8 cellular contexts compared by ENCODE assay signal in genomic region chr11:47249378-47249715, GRCh38. TPM values are rescaled to one million over a fixed set of nuclear protein-coding genes. Genes with fewer than 3 reads are reported as not detected.
DNase-seq lines count a peak whose midpoint lies in the region; ATAC-seq and TF ChIP-seq lines count a peak whose summit lies in the region.

No MANE protein-coding gene starts in this region.

- peak overlapping the region; percentile 64 to 73 (median 68) for H3K4me3 ChIP-seq in upper lobe of left lung

- TF ChIP-seq CTCF in brain (conservative IDR thresholded peaks at IDR 0.05) (no peak), upper lobe of left lung (IDR thresholded peaks at IDR 0.05) (no peak)

- H3K27me3 ChIP-seq in upper lobe of left lung, result no peaks in the 10 kb centered on the region

- no peaks in the 10 kb centered on the region for H3K27me3 Mint-ChIP-seq in activated naive CD4-positive, alpha-beta T cell treated with anti-CD3 and anti-CD28 coated beads for 36 hours (ENCODE audit: low read depth)
- H3K27me3 Mint-ChIP-seq in brain, result peaks cover 5% of the 10 kb centered on the region
- no peaks in the 10 kb centered on the region for H3K27me3 Mint-ChIP-seq in memory B cell

- peak overlapping the region; percentile 79 to 92 (median 92) for H3K27ac ChIP-seq in upper lobe of left lung

- CTCF ChIA-PET in activated naive CD4-positive, alpha-beta T cell treated with anti-CD3 and anti-CD28 coated beads for 36 hours (lab: Charles Lee), result interaction anchor here (0.6 to 3.1 kb wide), 8 partner anchors 9 to 307 kb away, joined by 3 to 23 read pairs (median 5); partner anchors contain the start of genes ARFGAP2 and NR1H3

- H3K9me3 ChIP-seq in upper lobe of left lung, result no peaks in the 10 kb centered on the region

- ATAC-seq in memory B cell (ENCODE audit: low read depth) (no peak), upper lobe of left lung (ENCODE audit: low FRiP score in 2 of 2) (no peak)

- peaks cover 27 to 40% (median 31%) of the 10 kb centered on the region in 4 donors for H3K4me1 ChIP-seq in upper lobe of left lung

- WGBS in upper lobe of left lung, 2 donors, result 56 to 62% methylated on average over 3 of the region's 3 CpGs

- peak overlapping the region; percentile 99 for H3K4me3 Mint-ChIP-seq in activated naive CD4-positive, alpha-beta T cell treated with anti-CD3 and anti-CD28 coated beads for 36 hours
- H3K4me3 Mint-ChIP-seq in brain (peak overlapping the region; percentile 98 to 100 (median 99)), memory B cell (peak overlapping the region; percentile 95)

- intact Hi-C loops in activated naive CD4-positive, alpha-beta T cell treated with anti-CD3 and anti-CD28 coated beads for 36 hours (cut with micrococcal nuclease), result no loop called here

- no peak for TF ChIP-seq EP300 in upper lobe of left lung (IDR thresholded peaks at IDR 0.05)

- peaks cover 24% of the 10 kb centered on the region for H3K4me1 Mint-ChIP-seq in activated naive CD4-positive, alpha-beta T cell treated with anti-CD3 and anti-CD28 coated beads for 36 hours (ENCODE audit: low read depth)
- peaks cover 50% of the 10 kb centered on the region for H3K4me1 Mint-ChIP-seq in brain
- H3K4me1 Mint-ChIP-seq in memory B cell, result peaks cover 11% of the 10 kb centered on the region

- H3K9me3 Mint-ChIP-seq in activated naive CD4-positive, alpha-beta T cell treated with anti-CD3 and anti-CD28 coated beads for 36 hours, result no peaks in the 10 kb centered on the region
- H3K9me3 Mint-ChIP-seq in brain (no peaks in the 10 kb centered on the region), memory B cell (no peaks in the 10 kb centered on the region)

- H3K36me3 ChIP-seq in upper lobe of left lung, result peaks cover 0 to 19% (median 14%) of the 10 kb centered on the region in 4 donors

- peak overlapping the region; percentile 97 for H3K27ac Mint-ChIP-seq in activated naive CD4-positive, alpha-beta T cell treated with anti-CD3 and anti-CD28 coated beads for 36 hours
- H3K27ac Mint-ChIP-seq in brain, result peak overlapping the region; percentile 100
- peak overlapping the region; percentile 96 for H3K27ac Mint-ChIP-seq in memory B cell

- no peak for DNase-seq in activated naive CD4-positive, alpha-beta T cell treated with anti-CD3 and anti-CD28 coated beads for 36 hours
- DNase-seq in activated naive CD4-positive, alpha-beta T cell (lab: John Stamatoyannopoulos, UW), result no peak
- DNase-seq in memory B cell (ENCODE audit: low spot score in 2 of 2) (no peak), upper lobe of left lung (no peak), NCI-H1417 treated with DMSO at 0.1 percent for 48 hours (lab: John Stamatoyannopoulos, UW) (no peak), NCI-H345 treated with DMSO at 0.1 percent for 48 hours (lab: John Stamatoyannopoulos, UW; ENCODE audit: unreplicated experiment) (no peak)
- no peak for DNase-seq in activated CD8-positive, alpha-beta memory T cell treated with anti-CD3 and anti-CD28 coated beads, Interleukin-2, amount 50 U/mL, for 4 hours

- TF ChIP-seq POLR2A in upper lobe of left lung (IDR thresholded peaks at IDR 0.05), result no peak

- peaks cover 7% of the 10 kb centered on the region for H3K36me3 Mint-ChIP-seq in activated naive CD4-positive, alpha-beta T cell treated with anti-CD3 and anti-CD28 coated beads for 36 hours (ENCODE audit: low read depth)
- H3K36me3 Mint-ChIP-seq in brain, result peaks cover 11% of the 10 kb centered on the region
- peaks cover 2% of the 10 kb centered on the region for H3K36me3 Mint-ChIP-seq in memory B cell

RNA-seq across cellular contexts. Expression of gene ACP2, which starts 0.7 kb away (rescaled TPM):
- 1 to 10 TPM; 8.0 to 9.3 TPM for total RNA-seq in activated naive CD4-positive, alpha-beta T cell treated with anti-CD3 and anti-CD28 coated beads for 36 hours
- polyA plus RNA-seq in brain (ENCODE audit: insufficient read depth, low read depth, low replicate concordance), result 25.9 TPM
- total RNA-seq in upper lobe of left lung, result 10 to 100 TPM; 37.0 to 78.6 (median 46.5) TPM

RNA-seq across cellular contexts. Expression of gene NR1H3, which starts 8.4 kb away (rescaled TPM):
- 10 to 100 TPM; 10.4 to 11.3 TPM for total RNA-seq in activated naive CD4-positive, alpha-beta T cell treated with anti-CD3 and anti-CD28 coated beads for 36 hours
- polyA plus RNA-seq in brain (ENCODE audit: insufficient read depth, low read depth, low replicate concordance), result 14.3 TPM
- 100 to 1,000 TPM in 2 of 6 donors, 10 to 100 TPM in 4; 37.3 to 367 (median 49.2) TPM for total RNA-seq in upper lobe of left lung

RNA-seq across cellular contexts. Expression of gene MADD, which starts 20.6 kb away (rescaled TPM):
- 10 to 100 TPM; 49.9 to 52.2 TPM for total RNA-seq in activated naive CD4-positive, alpha-beta T cell treated with anti-CD3 and anti-CD28 coated beads for 36 hours
- 58.9 TPM for polyA plus RNA-seq in brain (ENCODE audit: insufficient read depth, low read depth, low replicate concordance)
- total RNA-seq in upper lobe of left lung, result 100 to 1,000 TPM in 1 of 6 donors, 10 to 100 TPM in 5; 39.6 to 129 (median 47.9) TPM

RNA-seq across cellular contexts. Expression of gene DDB2, which starts 34.6 kb away (rescaled TPM):
- total RNA-seq in activated naive CD4-positive, alpha-beta T cell treated with anti-CD3 and anti-CD28 coated beads for 36 hours, result 100 to 1,000 TPM; 273 to 282 TPM
- polyA plus RNA-seq in brain (ENCODE audit: insufficient read depth, low read depth, low replicate concordance), result 16.2 TPM
- total RNA-seq in upper lobe of left lung, result 100 to 1,000 TPM in 1 of 6 donors, 10 to 100 TPM in 5; 18.2 to 107 (median 47.1) TPM
